In genomic region chr15:48433226-48433886, GRCh38 we compare ENCODE assay signal across 10 cellular contexts.
DNase-seq lines count a peak whose midpoint lies in the region; ATAC-seq lines count a peak whose summit lies in the region.
"Had no signal": no experiment of that assay in that cellular context is flagged by ENCODE, and none has a peak within 500 bp of the region (broad histone marks: within the 10 kb centered on the region; RNA-seq: fewer than 3 reads in every experiment).

No MANE protein-coding gene starts in this region.

- DNase-seq in activated CD4-positive, alpha-beta T cell treated with anti-CD3 and anti-CD28 coated beads for 36 hours = peak; percentile 19
- DNase-seq in activated CD4-positive, alpha-beta T cell treated with anti-CD3 and anti-CD28 coated beads for 1 hour = no peak
- peak; percentile 94 for DNase-seq in RPMI7951 (ENCODE audit: low read depth)
- DNase-seq in renal cortical epithelial cell (ENCODE audit: low read depth) = peak; percentile 23
- DNase-seq in NCI-H2171 treated with DMSO at 0.1 percent for 48 hours (lab: John Stamatoyannopoulos, UW) = no peak
- DNase-seq in medulla oblongata (ENCODE audit: extremely low spot score) = no peak
- DNase-seq in hepatic stellate cell (ENCODE audit: low spot score) = no peak
- DNase-seq: activated naive CD8-positive, alpha-beta T cell treated with anti-CD3 and anti-CD28 coated beads, Interleukin-2, amount 10 ng/mL, durations not matched to agents 7 days and 5 days; erythroblast had no signal

- CTCF ChIA-PET in activated CD4-positive, alpha-beta T cell treated with anti-CD3 and anti-CD28 coated beads for 36 hours (lab: Charles Lee) = no interaction called here

- H3K27me3 Mint-ChIP-seq in activated CD4-positive, alpha-beta T cell treated with anti-CD3 and anti-CD28 coated beads for 36 hours = no peaks in the 10 kb centered on the region

- no peak overlapping the region for H3K4me3 Mint-ChIP-seq in activated CD4-positive, alpha-beta T cell treated with anti-CD3 and anti-CD28 coated beads for 36 hours
- H3K4me3 Mint-ChIP-seq: activated naive CD8-positive, alpha-beta T cell treated with anti-CD3 and anti-CD28 coated beads, Interleukin-2, amount 10 ng/mL, durations not matched to agents 7 days and 5 days had no signal

- H3K4me1 Mint-ChIP-seq in activated CD4-positive, alpha-beta T cell treated with anti-CD3 and anti-CD28 coated beads for 36 hours = no peaks in the 10 kb centered on the region
- H3K4me1 Mint-ChIP-seq: activated naive CD8-positive, alpha-beta T cell treated with anti-CD3 and anti-CD28 coated beads, Interleukin-2, amount 10 ng/mL, durations not matched to agents 7 days and 5 days had no signal

- no peaks in the 10 kb centered on the region for H3K9me3 Mint-ChIP-seq in activated CD4-positive, alpha-beta T cell treated with anti-CD3 and anti-CD28 coated beads for 36 hours (ENCODE audit: low read depth)
- H3K9me3 Mint-ChIP-seq: activated naive CD8-positive, alpha-beta T cell treated with anti-CD3 and anti-CD28 coated beads, Interleukin-2, amount 10 ng/mL, durations not matched to agents 7 days and 5 days had no signal

- no peaks in the 10 kb centered on the region for H3K36me3 Mint-ChIP-seq in activated CD4-positive, alpha-beta T cell treated with anti-CD3 and anti-CD28 coated beads for 36 hours (ENCODE audit: low read depth)
- H3K36me3 Mint-ChIP-seq: activated naive CD8-positive, alpha-beta T cell treated with anti-CD3 and anti-CD28 coated beads, Interleukin-2, amount 10 ng/mL, durations not matched to agents 7 days and 5 days had no signal

- no peak overlapping the region for H3K27ac Mint-ChIP-seq in activated CD4-positive, alpha-beta T cell treated with anti-CD3 and anti-CD28 coated beads for 36 hours
- H3K27ac Mint-ChIP-seq: activated naive CD8-positive, alpha-beta T cell treated with anti-CD3 and anti-CD28 coated beads, Interleukin-2, amount 10 ng/mL, durations not matched to agents 7 days and 5 days had no signal

- intact Hi-C loops in activated CD4-positive, alpha-beta T cell treated with anti-CD3 and anti-CD28 coated beads for 36 hours (cut with DNase I, micrococcal nuclease) = no loop called here

- POLR2A ChIA-PET in activated CD4-positive, alpha-beta T cell treated with anti-CD3 and anti-CD28 coated beads for 36 hours (lab: Charles Lee) = interaction anchor here (0.5 kb wide), 1 partner anchor 708 kb away, joined by 3 read pairs; no protein-coding TSS in a partner anchor

- ATAC-seq in activated CD4-positive, alpha-beta T cell treated with anti-CD3 and anti-CD28 coated beads for 36 hours = peak; percentile 39
- peak; percentile 86 for ATAC-seq in HG02759 (IDR thresholded peaks at IDR 0.05; ENCODE audit: unreplicated experiment)

Comparison
In these comparisons a context has a peak if more than half of its experiments do, and no peak if none do; other contexts are left out.
1. DNase-seq: peak in activated CD4-positive, alpha-beta T cell treated with anti-CD3 and anti-CD28 coated beads for 36 hours (single experiment), RPMI7951 (single experiment) and renal cortical epithelial cell (single experiment); none in activated CD4-positive, alpha-beta T cell treated with anti-CD3 and anti-CD28 coated beads for 1 hour (single experiment), NCI-H2171 treated with DMSO at 0.1 percent for 48 hours (single experiment), medulla oblongata (single experiment) and hepatic stellate cell (single experiment).